In the genomic region with DNA sequence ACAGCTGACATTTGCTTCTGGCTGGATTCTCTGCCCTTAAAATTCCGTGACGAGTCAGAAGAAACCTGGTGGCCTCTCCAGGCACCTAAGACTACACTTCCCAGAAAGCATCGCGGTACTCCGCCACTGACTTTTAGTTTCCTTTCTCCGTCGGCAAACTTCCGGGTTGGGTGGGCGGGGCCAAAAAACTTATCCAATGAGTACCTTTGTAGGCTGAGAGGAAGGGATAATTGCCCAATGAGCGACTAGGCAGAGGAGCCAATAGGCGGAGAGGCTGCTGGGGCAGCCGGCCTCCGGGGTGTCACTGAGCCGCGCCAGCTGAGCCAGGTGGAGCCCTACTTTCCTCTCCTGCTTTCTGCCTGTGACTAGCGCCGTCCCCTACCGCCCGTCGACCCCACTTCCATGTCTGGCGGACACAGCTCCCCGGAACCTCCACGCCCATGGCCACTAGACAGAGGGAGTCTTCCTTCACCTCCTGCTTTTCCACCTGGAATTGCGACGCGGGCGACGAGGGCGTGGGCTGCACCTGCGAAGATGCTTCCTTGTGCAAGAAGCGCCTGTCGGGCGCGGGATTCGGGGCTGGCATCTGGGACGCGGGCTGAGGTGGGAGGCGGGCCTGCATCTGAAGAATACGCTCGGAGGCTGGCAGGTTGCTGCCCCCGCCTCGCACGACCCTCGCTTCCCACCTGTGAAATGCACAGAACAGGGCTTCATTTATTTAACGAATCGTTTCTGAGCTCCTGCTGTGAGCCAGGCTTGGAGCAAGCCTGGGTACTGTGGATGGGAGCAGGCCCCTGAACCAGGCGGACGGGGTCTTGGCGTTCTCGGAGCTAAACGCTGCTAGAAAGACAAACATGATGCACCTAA, we compare ENCODE assay signal across 1 cellular context.
TF ChIP-seq lines count a peak whose summit lies in the region.

No MANE protein-coding gene starts in this region.

TF ChIP-seq in GM12878, 131 proteins besides CTCF, POLR2A, EP300 and RAD21 (continued from another document and continues in another):
- TF ChIP-seq, protein P1, sequence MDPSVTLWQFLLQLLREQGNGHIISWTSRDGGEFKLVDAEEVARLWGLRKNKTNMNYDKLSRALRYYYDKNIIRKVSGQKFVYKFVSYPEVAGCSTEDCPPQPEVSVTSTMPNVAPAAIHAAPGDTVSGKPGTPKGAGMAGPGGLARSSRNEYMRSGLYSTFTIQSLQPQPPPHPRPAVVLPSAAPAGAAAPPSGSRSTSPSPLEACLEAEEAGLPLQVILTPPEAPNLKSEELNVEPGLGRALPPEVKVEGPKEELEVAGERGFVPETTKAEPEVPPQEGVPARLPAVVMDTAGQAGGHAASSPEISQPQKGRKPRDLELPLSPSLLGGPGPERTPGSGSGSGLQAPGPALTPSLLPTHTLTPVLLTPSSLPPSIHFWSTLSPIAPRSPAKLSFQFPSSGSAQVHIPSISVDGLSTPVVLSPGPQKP (IDR thresholded peaks at IDR 0.05; ENCODE audit: low read depth, low read length): no peak
- peak; percentile 72 for TF ChIP-seq HCFC1 (IDR thresholded peaks at IDR 0.05; ENCODE audit: low read length)
- peak; percentile 84 for TF ChIP-seq SP1 (IDR thresholded peaks at IDR 0.05; ENCODE audit: low read depth, low read length)
- TF ChIP-seq, protein P2, sequence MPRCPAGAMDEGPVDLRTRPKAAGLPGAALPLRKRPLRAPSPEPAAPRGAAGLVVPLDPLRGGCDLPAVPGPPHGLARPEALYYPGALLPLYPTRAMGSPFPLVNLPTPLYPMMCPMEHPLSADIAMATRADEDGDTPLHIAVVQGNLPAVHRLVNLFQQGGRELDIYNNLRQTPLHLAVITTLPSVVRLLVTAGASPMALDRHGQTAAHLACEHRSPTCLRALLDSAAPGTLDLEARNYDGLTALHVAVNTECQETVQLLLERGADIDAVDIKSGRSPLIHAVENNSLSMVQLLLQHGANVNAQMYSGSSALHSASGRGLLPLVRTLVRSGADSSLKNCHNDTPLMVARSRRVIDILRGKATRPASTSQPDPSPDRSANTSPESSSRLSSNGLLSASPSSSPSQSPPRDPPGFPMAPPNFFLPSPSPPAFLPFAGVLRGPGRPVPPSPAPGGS (IDR thresholded peaks at IDR 0.05; ENCODE audit: borderline replicate concordance, insufficient read depth, low read depth, low read length, poor library complexity, severe bottlenecking): no peak
- no peak for TF ChIP-seq JUND (IDR thresholded peaks at IDR 0.05; ENCODE audit: low read depth, low read length)
- TF ChIP-seq POLR2AphosphoS2 (IDR thresholded peaks at IDR 0.05; ENCODE audit: low read depth, low read length): no peak
- TF ChIP-seq BACH1 (IDR thresholded peaks at IDR 0.05; ENCODE audit: borderline replicate concordance): no peak
- TF ChIP-seq TBL1XR1 (IDR thresholded peaks at IDR 0.05; ENCODE audit: low read depth, low read length): no peak
- no peak; the same call in 1 of the 2 replicates for TF ChIP-seq EED (IDR thresholded peaks at IDR 0.05; ENCODE audit: low read depth)
- no peak for TF ChIP-seq MEF2B (IDR thresholded peaks at IDR 0.05; ENCODE audit: partially characterized antibody, poor library complexity, severe bottlenecking)
- TF ChIP-seq EZH2 (IDR thresholded peaks at IDR 0.05; ENCODE audit: borderline replicate concordance, control insufficient read depth, low read depth, low read length): no peak
- TF ChIP-seq TCF3 (IDR thresholded peaks at IDR 0.05; ENCODE audit: borderline replicate concordance, insufficient read depth, low read depth, low read length): peak; percentile 79; the same call in 1 of the 2 replicates
- TF ChIP-seq, protein P3, sequence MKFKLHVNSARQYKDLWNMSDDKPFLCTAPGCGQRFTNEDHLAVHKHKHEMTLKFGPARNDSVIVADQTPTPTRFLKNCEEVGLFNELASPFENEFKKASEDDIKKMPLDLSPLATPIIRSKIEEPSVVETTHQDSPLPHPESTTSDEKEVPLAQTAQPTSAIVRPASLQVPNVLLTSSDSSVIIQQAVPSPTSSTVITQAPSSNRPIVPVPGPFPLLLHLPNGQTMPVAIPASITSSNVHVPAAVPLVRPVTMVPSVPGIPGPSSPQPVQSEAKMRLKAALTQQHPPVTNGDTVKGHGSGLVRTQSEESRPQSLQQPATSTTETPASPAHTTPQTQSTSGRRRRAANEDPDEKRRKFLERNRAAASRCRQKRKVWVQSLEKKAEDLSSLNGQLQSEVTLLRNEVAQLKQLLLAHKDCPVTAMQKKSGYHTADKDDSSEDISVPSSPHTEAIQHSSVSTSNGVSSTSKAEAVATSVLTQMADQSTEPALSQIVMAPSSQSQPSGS (IDR thresholded peaks at IDR 0.05; ENCODE audit: low read length): no peak
- TF ChIP-seq BRCA1 (IDR thresholded peaks at IDR 0.05; ENCODE audit: low read depth, low read length): no peak
- TF ChIP-seq ETV6 (conservative IDR thresholded peaks at IDR 0.05 in 1 of 2, IDR thresholded peaks at IDR 0.05 in 1 of 2; ENCODE audit: borderline replicate concordance in 1 of 2, low read depth in 1 of 2): no peak
- peak; percentile 27; the same call in 1 of the 2 replicates for TF ChIP-seq CREM (IDR thresholded peaks at IDR 0.05; ENCODE audit: low read depth)
- TF ChIP-seq RCOR1 (conservative IDR thresholded peaks at IDR 0.05; ENCODE audit: low read depth, low read length): no peak
- TF ChIP-seq ZSCAN29 (IDR thresholded peaks at IDR 0.05): no peak
- no peak for TF ChIP-seq BMI1 (IDR thresholded peaks at IDR 0.05; ENCODE audit: borderline replicate concordance)
- TF ChIP-seq IKZF1 (conservative IDR thresholded peaks at IDR 0.05): peak; percentile 67; the same call in 1 of the 2 replicates
- TF ChIP-seq, protein P4, sequence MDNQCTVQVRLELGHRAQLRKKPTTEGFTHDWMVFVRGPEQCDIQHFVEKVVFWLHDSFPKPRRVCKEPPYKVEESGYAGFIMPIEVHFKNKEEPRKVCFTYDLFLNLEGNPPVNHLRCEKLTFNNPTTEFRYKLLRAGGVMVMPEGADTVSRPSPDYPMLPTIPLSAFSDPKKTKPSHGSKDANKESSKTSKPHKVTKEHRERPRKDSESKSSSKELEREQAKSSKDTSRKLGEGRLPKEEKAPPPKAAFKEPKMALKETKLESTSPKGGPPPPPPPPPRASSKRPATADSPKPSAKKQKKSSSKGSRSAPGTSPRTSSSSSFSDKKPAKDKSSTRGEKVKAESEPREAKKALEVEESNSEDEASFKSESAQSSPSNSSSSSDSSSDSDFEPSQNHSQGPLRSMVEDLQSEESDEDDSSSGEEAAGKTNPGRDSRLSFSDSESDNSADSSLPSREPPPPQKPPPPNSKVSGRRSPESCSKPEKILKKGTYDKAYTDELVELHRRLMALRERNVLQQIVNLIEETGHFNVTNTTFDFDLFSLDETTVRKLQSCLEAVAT (IDR thresholded peaks at IDR 0.05): no peak; the same call in none of the 2 replicates
- TF ChIP-seq SMC3 (IDR thresholded peaks at IDR 0.05; ENCODE audit: borderline replicate concordance, low read length): no peak
- TF ChIP-seq TCF12 (IDR thresholded peaks at IDR 0.05; ENCODE audit: low read depth, low read length): peak; percentile 66; the same call in 1 of the 2 replicates
- TF ChIP-seq PAX5 (IDR thresholded peaks at IDR 0.05; ENCODE audit: borderline replicate concordance, low read depth, low read length): no peak
- no peak for TF ChIP-seq HDAC2 (IDR thresholded peaks at IDR 0.05)
- TF ChIP-seq NRF1 (conservative IDR thresholded peaks at IDR 0.05; ENCODE audit: low read depth, low read length): no peak
- no peak for TF ChIP-seq KDM1A (IDR thresholded peaks at IDR 0.05; ENCODE audit: borderline replicate concordance)
- TF ChIP-seq TCF7 (IDR thresholded peaks at IDR 0.05; ENCODE audit: borderline replicate concordance): no peak
- peak; percentile 81 for TF ChIP-seq POLR2AphosphoS5 (IDR thresholded peaks at IDR 0.05; ENCODE audit: low read length)
- TF ChIP-seq ATF7 (IDR thresholded peaks at IDR 0.05; ENCODE audit: low read depth): no peak
- TF ChIP-seq, protein P5, sequence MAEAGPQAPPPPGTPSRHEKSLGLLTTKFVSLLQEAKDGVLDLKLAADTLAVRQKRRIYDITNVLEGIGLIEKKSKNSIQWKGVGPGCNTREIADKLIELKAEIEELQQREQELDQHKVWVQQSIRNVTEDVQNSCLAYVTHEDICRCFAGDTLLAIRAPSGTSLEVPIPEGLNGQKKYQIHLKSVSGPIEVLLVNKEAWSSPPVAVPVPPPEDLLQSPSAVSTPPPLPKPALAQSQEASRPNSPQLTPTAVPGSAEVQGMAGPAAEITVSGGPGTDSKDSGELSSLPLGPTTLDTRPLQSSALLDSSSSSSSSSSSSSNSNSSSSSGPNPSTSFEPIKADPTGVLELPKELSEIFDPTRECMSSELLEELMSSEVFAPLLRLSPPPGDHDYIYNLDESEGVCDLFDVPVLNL (IDR thresholded peaks at IDR 0.05; ENCODE audit: low read depth, low read length): no peak
- TF ChIP-seq ESRRA (IDR thresholded peaks at IDR 0.05; ENCODE audit: low read length): 0 out of 2 replicates have a peak, but pooled peaks have one; percentile 9
- TF ChIP-seq FOS (IDR thresholded peaks at IDR 0.05; ENCODE audit: borderline replicate concordance, extremely low read depth, insufficient read length): peak; percentile 34
- TF ChIP-seq, protein P6, sequence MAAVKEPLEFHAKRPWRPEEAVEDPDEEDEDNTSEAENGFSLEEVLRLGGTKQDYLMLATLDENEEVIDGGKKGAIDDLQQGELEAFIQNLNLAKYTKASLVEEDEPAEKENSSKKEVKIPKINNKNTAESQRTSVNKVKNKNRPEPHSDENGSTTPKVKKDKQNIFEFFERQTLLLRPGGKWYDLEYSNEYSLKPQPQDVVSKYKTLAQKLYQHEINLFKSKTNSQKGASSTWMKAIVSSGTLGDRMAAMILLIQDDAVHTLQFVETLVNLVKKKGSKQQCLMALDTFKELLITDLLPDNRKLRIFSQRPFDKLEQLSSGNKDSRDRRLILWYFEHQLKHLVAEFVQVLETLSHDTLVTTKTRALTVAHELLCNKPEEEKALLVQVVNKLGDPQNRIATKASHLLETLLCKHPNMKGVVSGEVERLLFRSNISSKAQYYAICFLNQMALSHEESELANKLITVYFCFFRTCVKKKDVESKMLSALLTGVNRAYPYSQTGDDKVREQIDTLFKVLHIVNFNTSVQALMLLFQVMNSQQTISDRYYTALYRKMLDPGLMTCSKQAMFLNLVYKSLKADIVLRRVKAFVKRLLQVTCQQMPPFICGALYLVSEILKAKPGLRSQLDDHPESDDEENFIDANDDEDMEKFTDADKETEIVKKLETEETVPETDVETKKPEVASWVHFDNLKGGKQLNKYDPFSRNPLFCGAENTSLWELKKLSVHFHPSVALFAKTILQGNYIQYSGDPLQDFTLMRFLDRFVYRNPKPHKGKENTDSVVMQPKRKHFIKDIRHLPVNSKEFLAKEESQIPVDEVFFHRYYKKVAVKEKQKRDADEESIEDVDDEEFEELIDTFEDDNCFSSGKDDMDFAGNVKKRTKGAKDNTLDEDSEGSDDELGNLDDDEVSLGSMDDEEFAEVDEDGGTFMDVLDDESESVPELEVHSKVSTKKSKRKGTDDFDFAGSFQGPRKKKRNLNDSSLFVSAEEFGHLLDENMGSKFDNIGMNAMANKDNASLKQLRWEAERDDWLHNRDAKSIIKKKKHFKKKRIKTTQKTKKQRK (IDR thresholded peaks at IDR 0.05; ENCODE audit: low read depth, low read length): no peak
- TF ChIP-seq ZNF274 (IDR thresholded peaks at IDR 0.05; ENCODE audit: insufficient read depth, insufficient read length): no peak
- TF ChIP-seq, protein P7, sequence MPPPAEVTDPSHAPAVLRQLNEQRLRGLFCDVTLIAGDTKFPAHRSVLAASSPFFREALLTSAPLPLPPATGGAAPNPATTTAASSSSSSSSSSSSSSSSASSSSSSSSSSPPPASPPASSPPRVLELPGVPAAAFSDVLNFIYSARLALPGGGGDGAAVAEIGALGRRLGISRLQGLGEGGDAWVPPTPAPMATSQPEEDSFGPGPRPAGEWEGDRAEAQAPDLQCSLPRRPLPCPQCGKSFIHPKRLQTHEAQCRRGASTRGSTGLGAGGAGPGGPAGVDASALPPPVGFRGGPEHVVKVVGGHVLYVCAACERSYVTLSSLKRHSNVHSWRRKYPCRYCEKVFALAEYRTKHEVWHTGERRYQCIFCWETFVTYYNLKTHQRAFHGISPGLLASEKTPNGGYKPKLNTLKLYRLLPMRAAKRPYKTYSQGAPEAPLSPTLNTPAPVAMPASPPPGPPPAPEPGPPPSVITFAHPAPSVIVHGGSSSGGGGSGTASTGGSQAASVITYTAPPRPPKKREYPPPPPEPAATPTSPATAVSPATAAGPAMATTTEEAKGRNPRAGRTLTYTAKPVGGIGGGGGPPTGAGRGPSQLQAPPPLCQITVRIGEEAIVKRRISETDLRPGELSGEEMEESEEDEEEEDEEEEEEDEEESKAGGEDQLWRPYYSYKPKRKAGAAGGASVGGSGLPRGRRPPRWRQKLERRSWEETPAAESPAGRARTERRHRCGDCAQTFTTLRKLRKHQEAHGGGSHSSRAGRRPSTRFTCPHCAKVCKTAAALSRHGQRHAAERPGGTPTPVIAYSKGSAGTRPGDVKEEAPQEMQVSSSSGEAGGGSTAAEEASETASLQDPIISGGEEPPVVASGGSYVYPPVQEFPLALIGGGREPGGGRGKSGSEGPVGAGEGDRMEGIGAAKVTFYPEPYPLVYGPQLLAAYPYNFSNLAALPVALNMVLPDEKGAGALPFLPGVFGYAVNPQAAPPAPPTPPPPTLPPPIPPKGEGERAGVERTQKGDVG (CRISPR knock-in tag; IDR thresholded peaks at IDR 0.05): no peak
- no peak for TF ChIP-seq RFX5 (IDR thresholded peaks at IDR 0.05; ENCODE audit: low read depth, low read length)
- TF ChIP-seq RBBP5 (conservative IDR thresholded peaks at IDR 0.05): no peak
- no peak for TF ChIP-seq CHD1 (IDR thresholded peaks at IDR 0.05; ENCODE audit: low read depth, low read length)
- no peak for TF ChIP-seq NR2C2 (IDR thresholded peaks at IDR 0.05; ENCODE audit: borderline replicate concordance, control insufficient read depth, insufficient read length, low read depth)
- no peak for TF ChIP-seq CBFB (IDR thresholded peaks at IDR 0.05; ENCODE audit: low read depth)
- TF ChIP-seq SREBF1 (IDR thresholded peaks at IDR 0.05; ENCODE audit: low read length): no peak
- TF ChIP-seq WRNIP1 (IDR thresholded peaks at IDR 0.05; ENCODE audit: borderline replicate concordance, low read depth, low read length): no peak
- TF ChIP-seq, protein P8, sequence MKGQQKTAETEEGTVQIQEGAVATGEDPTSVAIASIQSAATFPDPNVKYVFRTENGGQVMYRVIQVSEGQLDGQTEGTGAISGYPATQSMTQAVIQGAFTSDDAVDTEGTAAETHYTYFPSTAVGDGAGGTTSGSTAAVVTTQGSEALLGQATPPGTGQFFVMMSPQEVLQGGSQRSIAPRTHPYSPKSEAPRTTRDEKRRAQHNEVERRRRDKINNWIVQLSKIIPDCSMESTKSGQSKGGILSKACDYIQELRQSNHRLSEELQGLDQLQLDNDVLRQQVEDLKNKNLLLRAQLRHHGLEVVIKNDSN (IDR thresholded peaks at IDR 0.05; ENCODE audit: borderline replicate concordance, extremely low read length, insufficient read depth, low read depth, low read length): no peak
- no peak for TF ChIP-seq MTA3 (IDR thresholded peaks at IDR 0.05; ENCODE audit: borderline replicate concordance, low read length)
- TF ChIP-seq, protein P9, sequence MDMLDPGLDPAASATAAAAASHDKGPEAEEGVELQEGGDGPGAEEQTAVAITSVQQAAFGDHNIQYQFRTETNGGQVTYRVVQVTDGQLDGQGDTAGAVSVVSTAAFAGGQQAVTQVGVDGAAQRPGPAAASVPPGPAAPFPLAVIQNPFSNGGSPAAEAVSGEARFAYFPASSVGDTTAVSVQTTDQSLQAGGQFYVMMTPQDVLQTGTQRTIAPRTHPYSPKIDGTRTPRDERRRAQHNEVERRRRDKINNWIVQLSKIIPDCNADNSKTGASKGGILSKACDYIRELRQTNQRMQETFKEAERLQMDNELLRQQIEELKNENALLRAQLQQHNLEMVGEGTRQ (IDR thresholded peaks at IDR 0.05; ENCODE audit: borderline replicate concordance, low read depth, low read length): no peak
- TF ChIP-seq CHD4 (IDR thresholded peaks at IDR 0.05): no peak
- TF ChIP-seq SIX5 (IDR thresholded peaks at IDR 0.05; ENCODE audit: low read depth, low read length, severe bottlenecking): peak; percentile 72
- 0 out of 2 replicates have a peak, but pooled peaks have one; percentile 8 for TF ChIP-seq GATAD2B (conservative IDR thresholded peaks at IDR 0.05; ENCODE audit: low read depth)
